ENCODE assay signal across 8 cellular contexts in the genomic region with DNA sequence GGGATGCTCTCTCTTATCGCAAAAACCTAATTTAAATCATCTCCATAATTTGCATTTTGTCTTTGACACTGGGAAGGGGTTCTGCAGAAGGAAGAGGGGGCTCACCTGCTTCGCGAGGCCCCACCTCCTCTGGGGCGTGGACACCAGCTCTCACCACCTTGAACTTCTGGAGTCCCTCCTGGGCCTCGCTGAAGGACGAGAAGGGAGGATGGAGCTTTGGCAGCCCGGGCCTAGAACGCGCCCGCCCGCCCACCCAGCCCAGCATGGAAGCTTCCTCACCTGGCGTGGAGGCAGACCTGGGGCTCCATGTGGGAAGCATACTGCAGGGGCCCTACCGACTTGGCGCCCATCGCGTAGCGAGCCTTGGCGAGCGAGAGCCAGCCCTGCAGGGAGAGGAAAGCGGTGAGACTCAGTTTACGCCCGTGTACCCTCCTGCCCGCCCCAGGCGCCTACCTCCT. TPM values are rescaled to one million over a fixed set of nuclear protein-coding genes. Genes with fewer than 3 reads are reported as not detected.
DNase-seq lines count a peak whose midpoint lies in the region; ATAC-seq and TF ChIP-seq lines count a peak whose summit lies in the region.

No MANE protein-coding gene starts in this region.

- H3K4me3 ChIP-seq in SJSA1, result peak overlapping the region; percentile 77
- H3K4me3 ChIP-seq in neutrophil (ENCODE audit: low read depth in 1 of 2, low read length in 1 of 2), result peak overlapping the region; percentile 88 to 91

- H3K9me3 ChIP-seq in SJSA1 (replicated peaks) (no peaks in the 10 kb centered on the region), neutrophil (no peaks in the 10 kb centered on the region)

- H3K27ac ChIP-seq in SJSA1, result no peak overlapping the region
- peak overlapping the region; percentile 78 for H3K27ac ChIP-seq in epithelial cell of prostate
- peak overlapping the region; percentile 92 for H3K27ac ChIP-seq in neutrophil

- H3K27me3 ChIP-seq in SJSA1 (replicated peaks) (no peaks in the 10 kb centered on the region), neutrophil (no peaks in the 10 kb centered on the region)

- no peak for TF ChIP-seq CTCF in neutrophil (IDR thresholded peaks at IDR 0.05)

- ATAC-seq in GM18505 (IDR thresholded peaks at IDR 0.05; ENCODE audit: unreplicated experiment), result peak; percentile 6
- peak; percentile 4 for ATAC-seq in HG02759 (IDR thresholded peaks at IDR 0.05; ENCODE audit: unreplicated experiment)
- no peak for ATAC-seq in HG02981 (IDR thresholded peaks at IDR 0.05; ENCODE audit: unreplicated experiment)

- H3K4me1 ChIP-seq in SJSA1 (replicated peaks), result peaks cover 29% of the 10 kb centered on the region
- H3K4me1 ChIP-seq in neutrophil (ENCODE audit: control insufficient read depth in 1 of 2, insufficient read depth in 1 of 2, low read depth in 1 of 2, low read length in 1 of 2), result peaks cover 33 to 52% of the 10 kb centered on the region in 2 experiments

- TF ChIP-seq POLR2A in GM18505 (IDR thresholded peaks at IDR 0.05; ENCODE audit: borderline replicate concordance, extremely low read depth, insufficient read depth, insufficient read length), result no peak

- DNase-seq in SJSA1 (ENCODE audit: low read depth in 1 of 2, low spot score in 2 of 2) (no peak), epithelial cell of prostate (ENCODE audit: low read depth, low spot score) (no peak), hepatic stellate cell (ENCODE audit: low spot score) (no peak), NK-92 (lab: John Stamatoyannopoulos, UW; ENCODE audit: unreplicated experiment) (no peak)

- H3K36me3 ChIP-seq in SJSA1, result peaks cover 40% of the 10 kb centered on the region
- peaks cover 35% of the 10 kb centered on the region for H3K36me3 ChIP-seq in neutrophil

RNA-seq across cellular contexts. Expression of a gene that starts 1.1 kb away (rescaled TPM):
- total RNA-seq in SJSA1 (2014; rRNA removed; shearing (Covaris generic)), result 95.7 and 112 TPM in 2 replicates

RNA-seq across cellular contexts. Expression of a gene that starts 14.3 kb away (rescaled TPM):
- 34.7 and 44.8 TPM in 2 replicates for total RNA-seq in SJSA1 (2014; rRNA removed; shearing (Covaris generic))
